ENCODE assay signal across 1 cellular context in genomic region chr1:3911521-3911845, GRCh38.
TF ChIP-seq lines count a peak whose summit lies in the region.

No MANE protein-coding gene starts in this region.

TF ChIP-seq in A549, 52 proteins besides CTCF, POLR2A, EP300 and RAD21 (continued from another document):
- no peak for TF ChIP-seq PBX3 (IDR thresholded peaks at IDR 0.05)
- no peak for TF ChIP-seq NR3C1 (IDR thresholded peaks at IDR 0.05)
- no peak for TF ChIP-seq MAZ (IDR thresholded peaks at IDR 0.05; ENCODE audit: borderline replicate concordance, low read depth, low read length)
- TF ChIP-seq JUN (IDR thresholded peaks at IDR 0.05), result no peak
